In genomic region chr15:50218291-50218690, GRCh38 we compare ENCODE assay signal across 32 cellular contexts. TPM values are rescaled to one million over a fixed set of nuclear protein-coding genes. Genes with fewer than 3 reads are reported as not detected.
"Had no signal": no experiment of that assay in that cellular context is flagged by ENCODE, and none has a peak within 500 bp of the region (broad histone marks: within the 10 kb centered on the region; RNA-seq: fewer than 3 reads in every experiment).

No MANE protein-coding gene starts in this region.

- H3K27ac Mint-ChIP-seq: immature natural killer cell; mesothelial cell of epicardium; naive B cell; natural killer cell; nephron progenitor cell; stimulated activated memory B cell treated with anti-CD40 and anti-IgM and Interleukin-4, amounts not matched to agents 10 μg/mL and 1 μg/mL and 100 μg/mL, for 72 hours; stimulated activated naive CD8-positive, alpha-beta T cell treated with anti-CD3 and anti-CD28 coated beads, Interleukin-15, amount 100 ng/mL, for 72 hours; type B pancreatic cell had no signal

- H3K9me3 ChIP-seq: left lung, lower lobe of right lung, neutrophil, psoas muscle, right lobe of liver, uterus had no signal

- ATAC-seq: left colon; left lung; lower lobe of right lung; natural killer cell; psoas muscle; right lobe of liver; stimulated activated memory B cell treated with anti-CD40 and anti-IgM and Interleukin-4, amounts not matched to agents 10 μg/mL and 1 μg/mL and 100 μg/mL, for 72 hours; stimulated activated naive CD8-positive, alpha-beta T cell treated with anti-CD3 and anti-CD28 coated beads, Interleukin-15, amount 100 ng/mL, for 72 hours had no signal

- H3K9me3 Mint-ChIP-seq: immature natural killer cell; natural killer cell; stimulated activated memory B cell treated with anti-CD40 and anti-IgM and Interleukin-4, amounts not matched to agents 10 μg/mL and 1 μg/mL and 100 μg/mL, for 72 hours had no signal

- DNase-seq: hypothalamus; immature natural killer cell; kidney; left colon; left lung; lower lobe of right lung; mammary epithelial cell; mesendoderm; naive B cell; natural killer cell; nephron progenitor cell; occipital lobe; psoas muscle; right lobe of liver; stimulated activated CD4-positive, alpha-beta T cell treated with anti-CD3 and anti-CD28 coated beads, Interleukin-1b, Interleukin-23, amount 100 ng/mL, for 48 hours; stimulated activated CD4-positive, alpha-beta T cell treated with anti-CD3 and anti-CD28 coated beads, Interleukin-2, amount 100 ng/mL, for 48 hours; stimulated activated CD4-positive, alpha-beta T cell treated with anti-CD3 and anti-CD28 coated beads, Interleukin-4, amount 100 ng/mL, for 4 hours; stimulated activated CD8-positive, alpha-beta memory T cell treated with anti-CD3 and anti-CD28 coated beads, Interleukin-4, amount 100 ng/mL, for 48 hours; stimulated activated naive CD4-positive, alpha-beta T cell treated with Interleukin-2 at 50 U/mL for 16 hours; stimulated activated naive CD8-positive, alpha-beta T cell treated with anti-CD3 and anti-CD28 coated beads, Interleukin-15, amount 100 ng/mL, for 72 hours; substantia nigra; uterus had no signal

- H3K27me3 ChIP-seq: left lung, neutrophil, right lobe of liver, tibial nerve, uterus had no signal

- H3K36me3 Mint-ChIP-seq: immature natural killer cell; natural killer cell; stimulated activated memory B cell treated with anti-CD40 and anti-IgM and Interleukin-4, amounts not matched to agents 10 μg/mL and 1 μg/mL and 100 μg/mL, for 72 hours; type B pancreatic cell had no signal

- H3K36me3 ChIP-seq: left lung, lower lobe of right lung, tibial nerve, uterus had no signal

- H3K79me2 ChIP-seq: parathyroid adenoma had no signal

- H3K4me1 Mint-ChIP-seq: immature natural killer cell, mesothelial cell of epicardium, natural killer cell had no signal

- H3K4me2 ChIP-seq: smooth muscle cell had no signal

- H3K4me3 ChIP-seq: left lung, lower lobe of right lung, psoas muscle, right lobe of liver, smooth muscle cell, tibial nerve, uterus had no signal

- H3K4me1 ChIP-seq: left lung, lower lobe of right lung, parathyroid adenoma, psoas muscle, right lobe of liver, tibial nerve, uterus had no signal

- H2AFZ ChIP-seq: parathyroid adenoma had no signal

- H3K27ac ChIP-seq: left lung, lower lobe of right lung, neutrophil, parathyroid adenoma, psoas muscle, right lobe of liver, tibial nerve, uterus had no signal

- H3K27me3 Mint-ChIP-seq: stimulated activated memory B cell treated with anti-CD40 and anti-IgM and Interleukin-4, amounts not matched to agents 10 μg/mL and 1 μg/mL and 100 μg/mL, for 72 hours; type B pancreatic cell had no signal

- FAIRE-seq: islet of Langerhans, kidney had no signal

- H3K4me3 Mint-ChIP-seq: immature natural killer cell; mesothelial cell of epicardium; naive B cell; natural killer cell; nephron progenitor cell; stimulated activated memory B cell treated with anti-CD40 and anti-IgM and Interleukin-4, amounts not matched to agents 10 μg/mL and 1 μg/mL and 100 μg/mL, for 72 hours; stimulated activated naive CD8-positive, alpha-beta T cell treated with anti-CD3 and anti-CD28 coated beads, Interleukin-15, amount 100 ng/mL, for 72 hours; type B pancreatic cell had no signal

- H3K9ac ChIP-seq: parathyroid adenoma had no signal

RNA-seq across cellular contexts. Expression of gene SLC27A2, which starts 36.3 kb away (rescaled TPM):
- total RNA-seq: osteocyte, psoas muscle had no signal
- polyA plus RNA-seq: smooth muscle cell had no signal

RNA-seq across cellular contexts. Expression of gene HDC, which starts 47.2 kb away (rescaled TPM):
- total RNA-seq: mammary epithelial cell, mesothelial cell of epicardium, occipital lobe, osteocyte, smooth muscle cell, temporal lobe had no signal
- polyA plus RNA-seq: mammary epithelial cell, smooth muscle cell had no signal
